ENCODE assay signal across 8 cellular contexts in genomic region chr3:63349583-63350177, GRCh38.
DNase-seq lines count a peak whose midpoint lies in the region; ATAC-seq, FAIRE-seq and TF ChIP-seq lines count a peak whose summit lies in the region.

No MANE protein-coding gene starts in this region.

- no peaks in the 10 kb centered on the region for H3K4me1 ChIP-seq in A549

- no peaks in the 10 kb centered on the region for H3K9me3 Mint-ChIP-seq in osteocyte (ENCODE audit: unreplicated experiment)

- CTCF ChIA-PET in A549 (lab: Yijun Ruan, JAX): interaction anchor here (0.6 to 5.0 kb wide), 21 partner anchors 8 to 644 kb away, joined by 3 to 115 read pairs (median 3); partner anchors contain the start of gene C3orf49

- H3K4me1 Mint-ChIP-seq in T-helper 17 cell (peaks cover 2% of the 10 kb centered on the region), osteocyte (ENCODE audit: unreplicated experiment) (no peaks in the 10 kb centered on the region)

- no peak overlapping the region for H3K4me3 ChIP-seq in A549

- H3K9me3 ChIP-seq in A549 (no peaks in the 10 kb centered on the region), T-helper 17 cell (ENCODE audit: control insufficient read depth, low read length, poor library complexity, severe bottlenecking) (no peaks in the 10 kb centered on the region)

- no peak overlapping the region for H3K27ac ChIP-seq in A549

- TF ChIP-seq POLR2A in A549 (IDR thresholded peaks at IDR 0.05; ENCODE audit: low read length): no peak

- POLR2A ChIA-PET in A549 (lab: Yijun Ruan, JAX): no interaction called here

- TF ChIP-seq EP300 in A549 (IDR thresholded peaks at IDR 0.05): no peak

- no peak overlapping the region for H3K4me2 ChIP-seq in A549

- H3K4me3 Mint-ChIP-seq in T-helper 17 cell (no peak overlapping the region), osteocyte (ENCODE audit: unreplicated experiment) (no peak overlapping the region)

- peak; percentile 74 to 86; a peak in 4 of 6 replicates for ATAC-seq in A549
- ATAC-seq in T-helper 17 cell: peak; percentile 47
- no peak for ATAC-seq in sciatic nerve

- TF ChIP-seq CTCF in A549 (IDR thresholded peaks at IDR 0.05) (peak; percentile 65), osteocyte (IDR thresholded peaks at IDR 0.05) (peak; percentile 82)

- intact Hi-C loops in sciatic nerve (cut with DNase I): loop anchor here (10.0 kb wide), 1 partner anchor 475 kb away; no protein-coding TSS in a partner anchor

- TF ChIP-seq RAD21 in A549 (conservative IDR thresholded peaks at IDR 0.05 in 1 of 2, IDR thresholded peaks at IDR 0.05 in 1 of 2): peak; percentile 59 to 63

- FAIRE-seq in A549 (lab: Jason Lieb, UNC) (no peak), G401.6 (lab: Jason Lieb, UNC) (peak; percentile 91)

- H3K36me3 Mint-ChIP-seq in T-helper 17 cell (ENCODE audit: low read depth): no peaks in the 10 kb centered on the region
- no peaks in the 10 kb centered on the region for H3K36me3 Mint-ChIP-seq in osteocyte (ENCODE audit: unreplicated experiment)

- peak; percentile 5 to 49 for DNase-seq in A549 (ENCODE audit: low read depth in 1 of 2, low spot score in 1 of 2)
- DNase-seq in HCEC 1CT: peak; percentile 50
- DNase-seq in NAMALWA (ENCODE audit: low spot score): peak; percentile 66
- DNase-seq in T-helper 17 cell: peak in 1 of 3 donors; percentile 5
- DNase-seq in fibroblast of gingiva (ENCODE audit: low read depth): peak; percentile 57
- no peak for DNase-seq in osteocyte (ENCODE audit: extremely low spot score, unreplicated experiment)
- no peak for DNase-seq in sciatic nerve (ENCODE audit: low spot score)

- H3K27ac Mint-ChIP-seq in T-helper 17 cell (no peak overlapping the region), osteocyte (ENCODE audit: unreplicated experiment) (no peak overlapping the region)

- peaks cover 48% of the 10 kb centered on the region for H3K27me3 Mint-ChIP-seq in T-helper 17 cell
- H3K27me3 Mint-ChIP-seq in osteocyte (ENCODE audit: unreplicated experiment): peaks cover 33% of the 10 kb centered on the region

- under 1% methylated on average over 6 of the region's 6 CpGs for WGBS in A549 (ENCODE audit: missing lambda C conversion rate)

TF ChIP-seq in A549, 52 proteins besides CTCF, POLR2A, EP300 and RAD21:
- TF ChIP-seq SMC3 (IDR thresholded peaks at IDR 0.05): peak; percentile 47; the same call in 2 of the 3 replicates
- TF ChIP-seq ESRRA (IDR thresholded peaks at IDR 0.05; ENCODE audit: borderline replicate concordance, low read length): no peak

Comparison
In these comparisons a context has a peak if more than half of its experiments do, and no peak if none do; other contexts are left out.
1. DNase-seq: peak in A549 (2 of 2), HCEC 1CT (single experiment), NAMALWA (single experiment) and fibroblast of gingiva (single experiment); none in osteocyte (single experiment) and sciatic nerve (single experiment).